ENCODE assay signal across 7 cellular contexts in the genomic region with DNA sequence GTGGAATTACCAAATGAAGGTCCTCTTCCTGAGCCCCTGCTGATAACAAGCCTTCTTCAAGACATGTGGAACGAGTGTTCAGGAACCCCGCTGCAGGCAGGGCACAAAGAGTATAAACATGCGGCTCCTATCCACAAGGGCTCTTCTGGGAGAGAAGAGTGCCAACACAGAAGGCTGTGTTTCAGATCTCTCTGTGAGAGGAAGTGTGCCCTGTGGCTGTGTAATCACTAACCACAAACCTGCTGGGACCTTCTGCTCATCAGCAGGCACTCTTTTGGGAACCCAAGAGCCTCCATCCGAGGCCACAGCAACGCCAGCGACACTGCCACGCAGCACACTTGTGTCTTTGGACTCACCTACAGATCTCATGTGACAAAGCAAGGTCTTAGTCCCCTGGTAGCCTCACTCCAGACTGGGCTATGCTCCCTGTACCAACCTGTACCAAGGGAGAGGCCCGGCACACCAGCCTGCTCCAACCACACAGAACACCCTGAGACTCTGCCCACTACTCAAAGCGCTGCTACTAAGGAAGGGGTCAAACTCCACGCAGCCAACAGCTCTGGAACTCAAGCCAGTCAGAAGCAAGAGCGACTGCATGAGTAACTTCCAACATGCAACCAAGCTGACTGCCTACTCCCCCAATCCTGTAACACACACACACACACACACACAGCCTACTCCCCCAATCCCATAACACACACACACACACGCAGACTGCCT. TPM values are rescaled to one million over a fixed set of nuclear protein-coding genes. Genes with fewer than 3 reads are reported as not detected.
DNase-seq lines count a peak whose midpoint lies in the region; ATAC-seq and TF ChIP-seq lines count a peak whose summit lies in the region.

No MANE protein-coding gene starts in this region.

- in situ Hi-C loops in brain microvascular endothelial cell (cut with HindIII; ENCODE audit: low pct_ligation_motif_present, low sequenced_read_pairs) = no loop called here

- CTCF ChIA-PET in RWPE1 (lab: Yijun Ruan, JAX) = no interaction called here

- no peak for TF ChIP-seq CTCF in RWPE1 (conservative IDR thresholded peaks at IDR 0.05; ENCODE audit: low read depth)
- no peak for TF ChIP-seq CTCF in fibroblast of pulmonary artery (IDR thresholded peaks at IDR 0.05; ENCODE audit: low read length, missing control alignments)
- TF ChIP-seq CTCF in brain microvascular endothelial cell (IDR thresholded peaks at IDR 0.05; ENCODE audit: low read depth, low read length, missing control alignments) = no peak

- H3K27ac ChIP-seq in RWPE1 = peak overlapping the region; percentile 45
- H3K27ac ChIP-seq in brain microvascular endothelial cell = no peak overlapping the region

- POLR2A ChIA-PET in RWPE1 (lab: Yijun Ruan, JAX; ENCODE audit: low non-redundant PET) = no interaction called here

- no peak for DNase-seq in RWPE1 (ENCODE audit: low spot score)
- peak; percentile 17 for DNase-seq in fibroblast of pulmonary artery (ENCODE audit: low read depth)
- peak; percentile 46 for DNase-seq in stimulated activated CD8-positive, alpha-beta memory T cell treated with anti-CD3 and anti-CD28 coated beads, Interleukin-4, amount 100 ng/mL, for 48 hours
- no peak for DNase-seq in brain microvascular endothelial cell
- DNase-seq in sciatic nerve (ENCODE audit: low spot score) = no peak
- no peak for DNase-seq in COLO668 (lab: John Stamatoyannopoulos, UW; ENCODE audit: unreplicated experiment)

- no peak overlapping the region for H3K4me3 ChIP-seq in fibroblast of pulmonary artery (replicated peaks; ENCODE audit: low read depth, low read length)
- H3K4me3 ChIP-seq in brain microvascular endothelial cell (ENCODE audit: low read depth, low read length) = no peak overlapping the region

- no peaks in the 10 kb centered on the region for H3K27me3 ChIP-seq in brain microvascular endothelial cell (replicated peaks)

- peaks cover 31% of the 10 kb centered on the region for H3K36me3 ChIP-seq in brain microvascular endothelial cell (replicated peaks)

- intact Hi-C loops in sciatic nerve (cut with DNase I) = no loop called here

- ATAC-seq in HG03108 (IDR thresholded peaks at IDR 0.05; ENCODE audit: unreplicated experiment) = peak; percentile 65
- ATAC-seq in sciatic nerve = no peak

RNA-seq across cellular contexts. Expression of gene PTTG1IP, which starts 7.8 kb away (rescaled TPM):
- total RNA-seq in sciatic nerve = 192 TPM

RNA-seq across cellular contexts. Expression of gene SUMO3, which starts 47.9 kb away (rescaled TPM):
- total RNA-seq in sciatic nerve = 65.5 TPM

RNA-seq across cellular contexts. Expression of gene ITGB2, which starts 55.0 kb away (rescaled TPM):
- total RNA-seq in sciatic nerve = 56.7 TPM

Comparison
In these comparisons a context has a peak if more than half of its experiments do, and no peak if none do; other contexts are left out.
1. DNase-seq: peak in fibroblast of pulmonary artery (single experiment) and stimulated activated CD8-positive, alpha-beta memory T cell treated with anti-CD3 and anti-CD28 coated beads, Interleukin-4, amount 100 ng/mL, for 48 hours (single experiment); none in RWPE1 (single experiment), brain microvascular endothelial cell (single experiment), sciatic nerve (single experiment) and COLO668 (single experiment).